In genomic region chr16:68843482-68844210, GRCh38 we compare ENCODE assay signal across 8 cellular contexts. TPM values are rescaled to one million over a fixed set of nuclear protein-coding genes. Genes with fewer than 3 reads are reported as not detected.
DNase-seq lines count a peak whose midpoint lies in the region; ATAC-seq, FAIRE-seq and TF ChIP-seq lines count a peak whose summit lies in the region.

TANGO6 (plus strand) TSS chr16:68843531; CDS start chr16:68843618, 87 bp downstream.

- H3K4me2 ChIP-seq in OCI-LY7 (ENCODE audit: low read length) = peak within 1 kb of the TSS; percentile 70

- ATAC-seq in GM21515 (IDR thresholded peaks at IDR 0.05; ENCODE audit: unreplicated experiment) = peak; percentile 86
- ATAC-seq in mucosa of descending colon = peak; percentile 97

- H2AFZ ChIP-seq in OCI-LY7 (ENCODE audit: low read length) = peak within 1 kb of the TSS; percentile 81

- H3K27ac ChIP-seq in OCI-LY7 (ENCODE audit: low read depth, low read length, poor library complexity, severe bottlenecking) (peak within 1 kb of the TSS; percentile 67), epithelial cell of prostate (peak within 1 kb of the TSS; percentile 35)

- H3K4me3 ChIP-seq in OCI-LY7 (ENCODE audit: low read depth, low read length, poor library complexity, severe bottlenecking) (peak within 1 kb of the TSS; percentile 76), mucosa of descending colon (peak within 1 kb of the TSS; percentile 72)

- intact Hi-C loops in OCI-LY7 (cut with micrococcal nuclease; ENCODE audit: unreplicated experiment) = loop anchor here (2.0 to 10.0 kb wide), 2 partner anchors 287 to 319 kb away; no protein-coding TSS in a partner anchor
- intact Hi-C loops in mucosa of descending colon (cut with DNase I, micrococcal nuclease) = no loop called here

- CTCF ChIA-PET in OCI-LY7 (lab: Charles Lee; ENCODE audit: unreplicated experiment) = interaction anchor here (1.0 kb wide), 1 partner anchor 286 kb away, joined by 3 read pairs; no protein-coding TSS in a partner anchor

- no peak for FAIRE-seq in D721Med (lab: Jason Lieb, UNC)

- no TSS peak for BruUV-seq in OCI-LY7 (replicated peaks; lab: Mats Ljungman, UMichigan)

- peak; percentile 53 for TF ChIP-seq CTCF in D721Med (IDR thresholded peaks at IDR 0.05; ENCODE audit: insufficient read depth, missing control alignments)
- TF ChIP-seq CTCF in OCI-LY7 (conservative IDR thresholded peaks at IDR 0.05; ENCODE audit: low read length) = peak; percentile 81
- no peak for TF ChIP-seq CTCF in mucosa of descending colon (IDR thresholded peaks at IDR 0.05)

- peaks cover 9% of the 10 kb centered on the region for H3K4me1 ChIP-seq in OCI-LY7 (ENCODE audit: insufficient read depth, low read length, poor library complexity, severe bottlenecking)
- H3K4me1 ChIP-seq in mucosa of descending colon (ENCODE audit: low read depth) = no peaks in the 10 kb centered on the region

- no peaks in the 10 kb centered on the region for H3K9me2 ChIP-seq in OCI-LY7 (ENCODE audit: insufficient read depth, low read length)

- no peaks in the 10 kb centered on the region for H4K20me1 ChIP-seq in OCI-LY7 (ENCODE audit: insufficient read depth, low read length)

- H3K9me3 ChIP-seq in OCI-LY7 (ENCODE audit: low read length) (no peaks in the 10 kb centered on the region), mucosa of descending colon (no peaks in the 10 kb centered on the region)

- H3K79me2 ChIP-seq in OCI-LY7 (ENCODE audit: insufficient read depth, low read depth, low read length) = peaks cover 9% of the 10 kb centered on the region; the same call in 1 of the 2 replicates

- H3K36me3 ChIP-seq in OCI-LY7 (ENCODE audit: insufficient read depth, low read length) = peaks cover 2% of the 10 kb centered on the region; the same call in 1 of the 2 replicates
- H3K36me3 ChIP-seq in mucosa of descending colon (ENCODE audit: low read depth) = no peaks in the 10 kb centered on the region

- DNase-seq in D721Med (ENCODE audit: insufficient read length, low spot score) (no peak), HuH-7 (ENCODE audit: low spot score) (peak; percentile 87), OCI-LY7 (ENCODE audit: low spot score) (peak; percentile 91), activated T-cell treated with anti-CD3 and anti-CD28 coated beads for 1 hour (ENCODE audit: low read depth) (peak; percentile 91), epithelial cell of prostate (ENCODE audit: low read depth, low spot score) (no peak), mucosa of descending colon (peak; percentile 90 to 91 (median 90))
- peak; percentile 87 to 90 for DNase-seq in stimulated activated CD8-positive, alpha-beta memory T cell treated with anti-CD3 and anti-CD28 coated beads, Interleukin-4, amount 100 ng/mL, for 4 hours (ENCODE audit: low read depth in 2 of 2, low spot score in 1 of 2)

- POLR2A ChIA-PET in OCI-LY7 (lab: Charles Lee) = interaction anchor here (0.9 to 1.8 kb wide), 3 partner anchors 10 to 313 kb away, joined by 3 to 10 read pairs (median 4); no protein-coding TSS in a partner anchor

RNA-seq across cellular contexts. Expression of gene TANGO6, which starts in this region (rescaled TPM):
- total RNA-seq in OCI-LY7 (2014; rRNA removed; shearing (Covaris generic)) = 17.3 and 22.8 TPM in 2 replicates
- total RNA-seq in OCI-LY7 (2022) (22.7 and 27.3 TPM in 2 replicates), mucosa of descending colon (10 to 100 TPM in 1 of 3 donors, 1 to 10 TPM in 2; 7.4 to 19.7 (median 8.2) TPM)

Comparison
In these comparisons a context has a peak if more than half of its experiments do, and no peak if none do; other contexts are left out.
1. DNase-seq: peak in HuH-7 (single experiment), OCI-LY7 (single experiment), activated T-cell treated with anti-CD3 and anti-CD28 coated beads for 1 hour (single experiment), mucosa of descending colon (3 of 3) and stimulated activated CD8-positive, alpha-beta memory T cell treated with anti-CD3 and anti-CD28 coated beads, Interleukin-4, amount 100 ng/mL, for 4 hours (2 of 2); none in D721Med (single experiment) and epithelial cell of prostate (single experiment).